15 cellular contexts compared by ENCODE assay signal in the genomic region with DNA sequence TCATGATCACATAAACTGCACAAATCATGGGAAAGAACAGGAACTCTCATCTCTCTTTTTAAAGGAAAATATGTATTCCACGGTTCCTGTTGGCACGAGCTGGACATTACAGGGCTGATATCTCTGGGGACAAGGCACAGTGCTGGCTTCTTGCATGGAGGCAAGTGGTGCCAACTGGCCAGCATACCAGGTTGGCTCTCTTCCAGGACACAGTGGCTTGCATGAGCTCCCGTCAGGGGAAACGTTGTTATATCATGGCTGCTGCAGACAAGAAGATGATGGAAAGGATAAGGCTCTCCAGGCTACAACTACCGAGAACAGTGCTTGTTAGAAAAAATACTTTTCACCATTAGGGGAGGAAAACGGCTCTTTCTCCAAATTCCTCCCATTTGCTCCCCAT.
DNase-seq lines count a peak whose midpoint lies in the region; ATAC-seq and TF ChIP-seq lines count a peak whose summit lies in the region.
"Had no signal": no experiment of that assay in that cellular context is flagged by ENCODE, and none has a peak within 500 bp of the region (broad histone marks: within the 10 kb centered on the region; RNA-seq: fewer than 3 reads in every experiment).

No MANE protein-coding gene starts in this region.

- in situ Hi-C loops in G401 (cut with HindIII; ENCODE audit: low sequenced_read_pairs): no loop called here

- H3K4me3 ChIP-seq in prostate gland: no peak overlapping the region
- H3K4me3 ChIP-seq: BLaER1 treated with 17β-estradiol and CSF1 and Interleukin-3, amounts not matched to agents 10 nM and 100 nM; mucosa of descending colon; skin epidermis; vagina had no signal

- TF ChIP-seq CTCF in prostate gland (IDR thresholded peaks at IDR 0.05): no peak

- peak; percentile 91 for DNase-seq in G401 (ENCODE audit: low spot score)
- peak; percentile 5 for DNase-seq in SHP77 treated with DMSO at 0.1 percent for 48 hours (lab: John Stamatoyannopoulos, UW)
- peak; percentile 75 for DNase-seq in globus pallidus (ENCODE audit: low spot score)
- peak; percentile 65 for DNase-seq in prostate gland (ENCODE audit: low spot score)
- DNase-seq in stimulated activated CD4-positive, alpha-beta T cell treated with anti-CD3 and anti-CD28 coated beads, Interleukin-2, amount 100 ng/mL, for 24 hours: no peak
- DNase-seq in GM19240 (ENCODE audit: insufficient read length, low spot score): no peak
- DNase-seq in SIG-M5 treated with dmso at 0.1 percent for 504 hours (lab: John Stamatoyannopoulos, UW; ENCODE audit: unreplicated experiment): no peak
- no peak for DNase-seq in effector memory CD8-positive, alpha-beta T cell
- DNase-seq: mucosa of descending colon, NCI-H1417 treated with DMSO at 0.1 percent for 48 hours had no signal

- whole genome bisulfite sequencing in prostate gland: 7% methylated on average over 6 of the region's 6 CpGs

- H3K27ac Mint-ChIP-seq in effector memory CD8-positive, alpha-beta T cell: no peak overlapping the region
- H3K27ac Mint-ChIP-seq: activated naive CD8-positive, alpha-beta T cell; T-helper 1 cell treated with Interleukin-12 subunit alpha and Interleukin-12 subunit beta and Interleukin-4 antibody, amounts not matched to agents 30 μg/mL and 1 μg/mL, for 36 hours had no signal

- H3K36me3 Mint-ChIP-seq in effector memory CD8-positive, alpha-beta T cell (ENCODE audit: insufficient read depth): no peaks in the 10 kb centered on the region
- H3K36me3 Mint-ChIP-seq: activated naive CD8-positive, alpha-beta T cell had no signal

- ATAC-seq in effector memory CD8-positive, alpha-beta T cell (replicated peaks): no peak
- ATAC-seq: mucosa of descending colon had no signal

- no peaks in the 10 kb centered on the region for H3K9me3 ChIP-seq in prostate gland
- H3K9me3 ChIP-seq: mucosa of descending colon, vagina had no signal

- no peaks in the 10 kb centered on the region for H3K9me3 Mint-ChIP-seq in effector memory CD8-positive, alpha-beta T cell

- no peaks in the 10 kb centered on the region for H3K4me1 ChIP-seq in prostate gland (replicated peaks)
- H3K4me1 ChIP-seq: BLaER1 treated with 17β-estradiol and CSF1 and Interleukin-3, amounts not matched to agents 10 nM and 100 nM had no signal

- H3K36me3 ChIP-seq in prostate gland: no peaks in the 10 kb centered on the region
- H3K36me3 ChIP-seq: BLaER1 treated with 17β-estradiol and CSF1 and Interleukin-3, amounts not matched to agents 10 nM and 100 nM; vagina had no signal

- H3K27me3 Mint-ChIP-seq in effector memory CD8-positive, alpha-beta T cell: peaks cover 41 to 66% of the 10 kb centered on the region in 2 donors

- intact Hi-C loops in prostate gland (cut with DNase I): no loop called here

- no peak overlapping the region for H3K4me3 Mint-ChIP-seq in effector memory CD8-positive, alpha-beta T cell
- H3K4me3 Mint-ChIP-seq: activated naive CD8-positive, alpha-beta T cell; T-helper 1 cell treated with Interleukin-12 subunit alpha and Interleukin-12 subunit beta and Interleukin-4 antibody, amounts not matched to agents 30 μg/mL and 1 μg/mL, for 36 hours had no signal

- no peaks in the 10 kb centered on the region for H3K4me1 Mint-ChIP-seq in effector memory CD8-positive, alpha-beta T cell (ENCODE audit: low read depth in 2 of 2)

- TF ChIP-seq POLR2A in prostate gland (IDR thresholded peaks at IDR 0.05): no peak

- H3K27ac ChIP-seq in prostate gland: no peak overlapping the region
- H3K27ac ChIP-seq: BLaER1 treated with 17β-estradiol and CSF1 and Interleukin-3, amounts not matched to agents 10 nM and 100 nM; skin epidermis; vagina had no signal

- no peaks in the 10 kb centered on the region for H3K27me3 ChIP-seq in prostate gland (replicated peaks; ENCODE audit: insufficient read depth)
- H3K27me3 ChIP-seq: BLaER1 treated with 17β-estradiol and CSF1 and Interleukin-3, amounts not matched to agents 10 nM and 100 nM; vagina had no signal

Comparison
In these comparisons a context has a peak if more than half of its experiments do, and no peak if none do; other contexts are left out.
1. DNase-seq: peak in G401 (single experiment), SHP77 treated with DMSO at 0.1 percent for 48 hours (single experiment), globus pallidus (single experiment) and prostate gland (single experiment); none in stimulated activated CD4-positive, alpha-beta T cell treated with anti-CD3 and anti-CD28 coated beads, Interleukin-2, amount 100 ng/mL, for 24 hours (0 of 2), GM19240 (single experiment), SIG-M5 treated with dmso at 0.1 percent for 504 hours (single experiment) and effector memory CD8-positive, alpha-beta T cell (0 of 3).